Comparison of ENCODE assay signal across 8 cellular contexts in genomic region chr4:173370477-173371291, GRCh38.
DNase-seq lines count a peak whose midpoint lies in the region; ATAC-seq lines count a peak whose summit lies in the region.

Gene SAP30 (plus strand): TSS chr4:173370954. CDS start chr4:173371183, 229 bp downstream.

- ATAC-seq in GM19351 (IDR thresholded peaks at IDR 0.05; ENCODE audit: unreplicated experiment) = peak; percentile 60
- peak; percentile 68 for ATAC-seq in HG03521 (IDR thresholded peaks at IDR 0.05; ENCODE audit: unreplicated experiment)

- DNase-seq in NCI-H748 (lab: John Stamatoyannopoulos, UW; ENCODE audit: unreplicated experiment) = peak; percentile 96
- DNase-seq in activated CD4-positive, alpha-beta T cell treated with anti-CD3 and anti-CD28 coated beads, Interleukin-2, amount 50 U/mL, for 1 hour = peak; percentile 98
- DNase-seq in dedifferentiated amniotic fluid mesenchymal stem cell (ENCODE audit: extremely low spot score) = peak; percentile 98
- DNase-seq in left kidney (ENCODE audit: low read depth, low spot score) = peak; percentile 99
- DNase-seq in stimulated activated CD4-positive, alpha-beta T cell treated with anti-CD3 and anti-CD28 coated beads, Interleukin-2, amount 100 ng/mL, for 24 hours = peak; percentile 96

- peak within 1 kb of the TSS; percentile 79 to 99 (median 96) for H3K4me3 ChIP-seq in BLaER1 treated with 17β-estradiol and CSF1 and Interleukin-3, amounts not matched to agents 10 nM and 100 nM

- H4K20me1 ChIP-seq in BLaER1 treated with 17β-estradiol and CSF1 and Interleukin-3, amounts not matched to agents 10 nM and 100 nM = peaks cover 0 to 37% (median 13%) of the 10 kb centered on the region in 11 experiments; a peak in 15 of 22 replicates

- no peaks in the 10 kb centered on the region for H3K27me3 ChIP-seq in BLaER1 treated with 17β-estradiol and CSF1 and Interleukin-3, amounts not matched to agents 10 nM and 100 nM

- H3K9ac ChIP-seq in BLaER1 treated with 17β-estradiol and CSF1 and Interleukin-3, amounts not matched to agents 10 nM and 100 nM = peak within 1 kb of the TSS; percentile 86 to 96 (median 92)

- H3K4me2 ChIP-seq in BLaER1 treated with 17β-estradiol and CSF1 and Interleukin-3, amounts not matched to agents 10 nM and 100 nM = peak within 1 kb of the TSS; percentile 81 to 91 (median 87)

- H3K27ac ChIP-seq in BLaER1 treated with 17β-estradiol and CSF1 and Interleukin-3, amounts not matched to agents 10 nM and 100 nM = peak within 1 kb of the TSS; percentile 82 to 93 (median 89)

- H3K4me1 ChIP-seq in BLaER1 treated with 17β-estradiol and CSF1 and Interleukin-3, amounts not matched to agents 10 nM and 100 nM = peaks cover 29 to 60% (median 52%) of the 10 kb centered on the region in 10 experiments

- no peaks in the 10 kb centered on the region for H3K9me3 ChIP-seq in BLaER1 treated with 17β-estradiol and CSF1 and Interleukin-3, amounts not matched to agents 10 nM and 100 nM (replicated peaks in 1 of 11)

- H3K36me3 ChIP-seq in BLaER1 treated with 17β-estradiol and CSF1 and Interleukin-3, amounts not matched to agents 10 nM and 100 nM = peaks cover 1 to 24% (median 11%) of the 10 kb centered on the region in 11 experiments; a peak in 18 of 22 replicates

Comparison
In these comparisons a context has a peak if more than half of its experiments do, and no peak if none do; other contexts are left out.
1. Peak in every context shown above with its lines: DNase-seq, ATAC-seq, H3K4me3 ChIP-seq and H3K27ac ChIP-seq.